ENCODE assay signal across 15 cellular contexts in the genomic region with DNA sequence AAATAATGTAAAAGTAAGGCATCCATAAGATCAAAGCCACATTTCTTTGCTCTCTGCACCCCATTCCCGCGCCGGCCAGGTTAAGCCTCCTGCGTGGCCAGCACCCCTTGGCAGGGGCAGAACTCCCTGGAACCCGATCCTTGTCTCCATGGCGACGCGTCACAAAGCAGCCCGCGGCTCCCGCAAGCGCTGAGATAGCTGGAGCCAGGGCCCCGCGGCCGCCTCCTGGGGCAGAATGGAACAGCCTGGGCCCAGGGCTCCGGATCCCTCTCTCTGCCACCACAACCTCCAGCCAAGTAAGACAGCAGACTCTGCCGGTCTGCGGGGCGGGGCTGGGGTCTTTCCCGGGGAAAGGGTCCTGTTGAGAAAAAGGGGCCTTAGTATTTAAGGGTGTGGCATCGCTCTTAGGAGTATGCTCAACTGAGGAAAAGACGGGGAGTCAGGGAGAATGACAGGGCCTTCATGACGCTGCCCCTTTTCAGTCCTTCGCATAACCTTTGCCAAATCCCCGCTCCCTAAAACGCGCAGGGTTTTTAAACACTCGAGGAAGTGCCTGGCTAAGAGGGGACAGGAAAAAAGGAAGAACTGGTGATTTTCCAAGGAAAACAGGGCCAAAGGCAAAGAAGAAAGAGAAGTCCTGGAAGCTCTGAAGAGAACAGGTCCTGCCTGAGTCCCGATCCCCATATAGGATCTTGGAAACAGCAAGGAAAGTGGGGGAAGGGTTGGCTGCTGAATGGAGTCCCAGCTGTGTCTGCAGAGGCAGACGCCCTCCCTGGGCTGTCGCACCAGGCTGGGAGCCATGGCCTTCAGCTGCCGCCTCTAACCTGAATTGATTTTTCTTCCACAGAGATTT. TPM values are rescaled to one million over a fixed set of nuclear protein-coding genes. Genes with fewer than 3 reads are reported as not detected.
DNase-seq lines count a peak whose midpoint lies in the region; ATAC-seq and TF ChIP-seq lines count a peak whose summit lies in the region.
"Had no signal": no experiment of that assay in that cellular context is flagged by ENCODE, and none has a peak within 500 bp of the region (broad histone marks: within the 10 kb centered on the region; RNA-seq: fewer than 3 reads in every experiment).

A gene (plus strand): TSS at position 176 of the 853 bp plus-strand sequence. CDS start 60 bp downstream, at position 236.

- H3K27me3 ChIP-seq in left lung (peaks cover 0 to 27% of the 10 kb centered on the region in 2 donors), aorta (ENCODE audit: control insufficient read depth in 1 of 2, insufficient read depth in 2 of 2, low read length in 1 of 2) (no peaks in the 10 kb centered on the region), thyroid gland (no peaks in the 10 kb centered on the region), breast epithelium (no peaks in the 10 kb centered on the region)
- H3K27me3 ChIP-seq: ovary had no signal

- DNase-seq in Right ventricle myocardium superior (peak; percentile 46), cardiac septum (ENCODE audit: low spot score) (no peak), fibroblast of villous mesenchyme (ENCODE audit: low read depth) (no peak), left lung (peak in 1 of 2 donors; percentile 76), aorta (peak; percentile 63 to 82), thyroid gland (no peak), MV-4-11 (lab: John Stamatoyannopoulos, UW) (no peak), breast epithelium (ENCODE audit: low spot score in 2 of 2) (no peak)
- DNase-seq: activated CD8-positive, alpha-beta memory T cell treated with anti-CD3 and anti-CD28 coated beads, Interleukin-2, amount 10 ng/mL, durations not matched to agents 7 days and 5 days; DND-41; ovary; RPMI8226 had no signal

- no peak for TF ChIP-seq POLR2A in thyroid gland (IDR thresholded peaks at IDR 0.05)
- no peak for TF ChIP-seq POLR2A in breast epithelium (IDR thresholded peaks at IDR 0.05)

- TF ChIP-seq CTCF in fibroblast of villous mesenchyme (IDR thresholded peaks at IDR 0.05; ENCODE audit: insufficient read depth, low read depth, low read length) = peak; percentile 9
- TF ChIP-seq CTCF in left lung (IDR thresholded peaks at IDR 0.05) = no peak
- no peak for TF ChIP-seq CTCF in thyroid gland (IDR thresholded peaks at IDR 0.05)
- TF ChIP-seq CTCF in breast epithelium (IDR thresholded peaks at IDR 0.05) = no peak

- H3K4me1 ChIP-seq in left lung (no peaks in the 10 kb centered on the region), aorta (ENCODE audit: control insufficient read depth in 1 of 2, insufficient read depth in 2 of 2, low read length in 2 of 2) (no peaks in the 10 kb centered on the region), thyroid gland (no peaks in the 10 kb centered on the region), breast epithelium (no peaks in the 10 kb centered on the region)
- H3K4me1 ChIP-seq: A549 had no signal

- H3K36me3 ChIP-seq in left lung (no peaks in the 10 kb centered on the region), aorta (ENCODE audit: control insufficient read depth in 1 of 2, insufficient read depth in 2 of 2, low read length in 1 of 2) (no peaks in the 10 kb centered on the region), thyroid gland (no peaks in the 10 kb centered on the region), breast epithelium (no peaks in the 10 kb centered on the region)
- H3K36me3 ChIP-seq: ovary, suprapubic skin had no signal

- H3K4me3 ChIP-seq in fibroblast of villous mesenchyme (ENCODE audit: low read depth, low read length) = no peak within 1 kb of the TSS
- no peak within 1 kb of the TSS for H3K4me3 ChIP-seq in left lung
- H3K4me3 ChIP-seq in aorta (ENCODE audit: low read length in 2 of 2) = no peak within 1 kb of the TSS
- H3K4me3 ChIP-seq in thyroid gland (replicated peaks in 1 of 3) = no peak within 1 kb of the TSS
- H3K4me3 ChIP-seq in breast epithelium = no peak within 1 kb of the TSS
- H3K4me3 ChIP-seq: A549, ovary, suprapubic skin had no signal

- peak; percentile 73 for ATAC-seq in Right ventricle myocardium superior (ENCODE audit: poor library complexity)
- peak; percentile 34 for ATAC-seq in left lung
- peak; percentile 60 for ATAC-seq in aorta (ENCODE audit: low FRiP score)
- ATAC-seq: A549; activated CD8-positive, alpha-beta memory T cell treated with anti-CD3 and anti-CD28 coated beads, Interleukin-2, amount 10 ng/mL, durations not matched to agents 7 days and 5 days had no signal

- intact Hi-C loops in Right ventricle myocardium superior (cut with DNase I) = no loop called here
- intact Hi-C loops in cardiac septum (cut with DNase I) = no loop called here
- intact Hi-C loops in left lung (cut with DNase I) = no loop called here
- intact Hi-C loops in aorta (cut with DNase I) = no loop called here
- intact Hi-C loops in thyroid gland (cut with DNase I) = no loop called here
- intact Hi-C loops in breast epithelium (cut with DNase I; ENCODE audit: low total_unique reads) = no loop called here

- WGBS in aorta, 2 donors = 11 to 13% methylated on average over 32 of the region's 32 CpGs
- 28 to 39% methylated on average over 25 to 32 of the region's 32 CpGs for WGBS in thyroid gland, 2 donors

- no peaks in the 10 kb centered on the region for H3K9me3 ChIP-seq in left lung
- no peaks in the 10 kb centered on the region for H3K9me3 ChIP-seq in aorta (ENCODE audit: control insufficient read depth, low read length)
- H3K9me3 ChIP-seq in thyroid gland = no peaks in the 10 kb centered on the region
- peaks cover 0 to 3% of the 10 kb centered on the region in 2 donors for H3K9me3 ChIP-seq in breast epithelium
- H3K9me3 ChIP-seq: A549, ovary, suprapubic skin had no signal

- no peak within 1 kb of the TSS for H3K27ac ChIP-seq in left lung
- no peak within 1 kb of the TSS for H3K27ac ChIP-seq in aorta (ENCODE audit: low read depth in 1 of 2, low read length in 2 of 2)
- H3K27ac ChIP-seq in thyroid gland = no peak within 1 kb of the TSS
- H3K27ac ChIP-seq in breast epithelium = no peak within 1 kb of the TSS
- H3K27ac ChIP-seq: A549, ovary, suprapubic skin had no signal

RNA-seq across cellular contexts. Expression of the gene that starts here (rescaled TPM):
- total RNA-seq in Right ventricle myocardium superior = not detected
- total RNA-seq in cardiac septum = not detected
- total RNA-seq in fibroblast of villous mesenchyme = under 0.01 TPM in 1 of 2 replicates, not detected in the other
- total RNA-seq in left lung = under 1 TPM in 1 of 2 donors, not detected in 1; 0.47 TPM
- total RNA-seq in aorta = under 1 TPM in 1 of 2 donors, not detected in 1; 0.24 TPM
- polyA plus RNA-seq in aorta = not detected
- total RNA-seq in thyroid gland = under 1 TPM in 1 of 4 donors, not detected in 3; 0.27 TPM
- under 1 TPM in 2 of 3 donors, not detected in 1; 0.48 to 0.59 TPM for total RNA-seq in breast epithelium
- total RNA-seq: activated CD8-positive, alpha-beta memory T cell treated with anti-CD3 and anti-CD28 coated beads, Interleukin-2, amount 10 ng/mL, durations not matched to agents 7 days and 5 days; liver; ovary; suprapubic skin had no signal
- polyA plus RNA-seq: A549 had no signal

Comparison
In these comparisons a context has a peak if more than half of its experiments do, and no peak if none do; other contexts are left out.
1. Peak in DNase-seq and ATAC-seq in Right ventricle myocardium superior; RNA of the gene not detected or under 1 TPM.
2. Peak in ATAC-seq in left lung; RNA of the gene not detected or under 1 TPM.
3. Peak in DNase-seq and ATAC-seq in aorta; RNA of the gene not detected or under 1 TPM.